Comparison of ENCODE assay signal across 8 cellular contexts in genomic region chr11:48006301-48006992, GRCh38. TPM values are rescaled to one million over a fixed set of nuclear protein-coding genes. Genes with fewer than 3 reads are reported as not detected.
A peak's percentile ranks its signal among the peaks of the same experiment; 100 is the strongest.
DNase-seq lines count a peak whose midpoint lies in the region; ATAC-seq, FAIRE-seq and TF ChIP-seq lines count a peak whose summit lies in the region.

No MANE protein-coding gene starts in this region.

- no peaks in the 10 kb centered on the region for H3K27me3 Mint-ChIP-seq in natural killer cell treated with Interleukin-12 subunit alpha and Interleukin-12 subunit beta and Interleukin-15 and Interleukin-18, amount 100 ng/mL, for 72 hours

- intact Hi-C loops in gastrocnemius medialis (cut with DNase I; ENCODE audit: low total_unique reads) = no loop called here

- H3K4me2 ChIP-seq in GM23248 (ENCODE audit: unreplicated experiment) = peak overlapping the region; percentile 36

- H3F3A ChIP-seq in GM23248 (ENCODE audit: insufficient read depth) = peaks cover 43% of the 10 kb centered on the region

- peak; percentile 60 for ATAC-seq in GM18498 (IDR thresholded peaks at IDR 0.05; ENCODE audit: unreplicated experiment)
- ATAC-seq in natural killer cell treated with Interleukin-12 subunit alpha and Interleukin-12 subunit beta and Interleukin-15 and Interleukin-18, amount 100 ng/mL, for 72 hours = peak; percentile 66 to 77
- no peak for ATAC-seq in gastrocnemius medialis

- DNase-seq in GM23248 (peak; percentile 90), NCI-H226 (peak; percentile 75), astrocyte of the spinal cord (ENCODE audit: low read depth, low spot score) (peak; percentile 77), gastrocnemius medialis (no peak), H54 (ENCODE audit: insufficient read length, low spot score) (no peak), GM19240 (ENCODE audit: insufficient read length, low spot score) (no peak)
- DNase-seq in natural killer cell treated with Interleukin-12 subunit alpha and Interleukin-12 subunit beta and Interleukin-15 and Interleukin-18, amount 100 ng/mL, for 72 hours (ENCODE audit: low spot score) = no peak

- no peak for FAIRE-seq in H54 (lab: Jason Lieb, UNC)

- H3K4me1 Mint-ChIP-seq in natural killer cell treated with Interleukin-12 subunit alpha and Interleukin-12 subunit beta and Interleukin-15 and Interleukin-18, amount 100 ng/mL, for 72 hours (ENCODE audit: low read depth in 2 of 2) = peaks cover 66 to 67% of the 10 kb centered on the region in 2 donors

- no peak overlapping the region for H2AFZ ChIP-seq in GM23248

- H3K9me3 ChIP-seq in GM23248 (ENCODE audit: low read depth) = no peaks in the 10 kb centered on the region
- no peaks in the 10 kb centered on the region for H3K9me3 ChIP-seq in gastrocnemius medialis

- 33 to 35% methylated on average over 5 of the region's 5 CpGs for WGBS in GM23248 (ENCODE audit: low coverage in 1 of 2, low lambda C conversion rate in 2 of 2, missing lambda C conversion rate in 2 of 2), 2 experiments

- no peaks in the 10 kb centered on the region for H3K9me3 Mint-ChIP-seq in natural killer cell treated with Interleukin-12 subunit alpha and Interleukin-12 subunit beta and Interleukin-15 and Interleukin-18, amount 100 ng/mL, for 72 hours

- H3K9ac ChIP-seq in GM23248 = peak overlapping the region; percentile 52

- H3K27me3 ChIP-seq in GM23248 (replicated peaks; ENCODE audit: insufficient read depth) = no peaks in the 10 kb centered on the region
- no peaks in the 10 kb centered on the region for H3K27me3 ChIP-seq in gastrocnemius medialis

- no peaks in the 10 kb centered on the region for H3K9me2 ChIP-seq in GM23248 (ENCODE audit: insufficient read depth)

- peak overlapping the region; percentile 86 for H3K4me3 Mint-ChIP-seq in natural killer cell treated with Interleukin-12 subunit alpha and Interleukin-12 subunit beta and Interleukin-15 and Interleukin-18, amount 100 ng/mL, for 72 hours

- in situ Hi-C loops in GM23248 (cut with MboI) = loop anchor here (10.0 kb wide), 1 partner anchor 58 kb away; no protein-coding TSS in a partner anchor
- in situ Hi-C loops in astrocyte of the spinal cord (cut with HindIII; ENCODE audit: low sequenced_read_pairs) = no loop called here
- in situ Hi-C loops in gastrocnemius medialis (cut with MboI; ENCODE audit: low sequenced_read_pairs in 4 of 4) = no loop called here

- no peaks in the 10 kb centered on the region for H3K36me3 Mint-ChIP-seq in natural killer cell treated with Interleukin-12 subunit alpha and Interleukin-12 subunit beta and Interleukin-15 and Interleukin-18, amount 100 ng/mL, for 72 hours

- H3K4me1 ChIP-seq in GM23248 (ENCODE audit: insufficient read depth) (peaks cover 34% of the 10 kb centered on the region), gastrocnemius medialis (peaks cover 37 to 40% of the 10 kb centered on the region in 2 donors)

- H3K79me2 ChIP-seq in GM23248 (ENCODE audit: insufficient read depth) = peaks cover 88% of the 10 kb centered on the region

- no peak for TF ChIP-seq POLR2A in gastrocnemius medialis (IDR thresholded peaks at IDR 0.05)
- no peak for TF ChIP-seq POLR2A in H54 (IDR thresholded peaks at IDR 0.05; ENCODE audit: low read depth, low read length)

- H3K27ac Mint-ChIP-seq in natural killer cell treated with Interleukin-12 subunit alpha and Interleukin-12 subunit beta and Interleukin-15 and Interleukin-18, amount 100 ng/mL, for 72 hours = peak overlapping the region; percentile 100

- H3K36me3 ChIP-seq in GM23248 (ENCODE audit: low read depth) (no peaks in the 10 kb centered on the region), gastrocnemius medialis (no peaks in the 10 kb centered on the region)

- no peaks in the 10 kb centered on the region; the same call in 1 of the 2 replicates for H4K20me1 ChIP-seq in GM23248 (ENCODE audit: insufficient read depth)

- TF ChIP-seq CTCF in astrocyte of the spinal cord (IDR thresholded peaks at IDR 0.05; ENCODE audit: low read depth, low read length) (no peak), gastrocnemius medialis (IDR thresholded peaks at IDR 0.05 in 4 of 5, conservative IDR thresholded peaks at IDR 0.05 in 1 of 5) (no peak)

- H3K27ac ChIP-seq in GM23248 = peak overlapping the region; percentile 87
- H3K27ac ChIP-seq in gastrocnemius medialis = no peak overlapping the region

- H3K4me3 ChIP-seq in GM23248 = peak overlapping the region; percentile 43
- no peak overlapping the region for H3K4me3 ChIP-seq in astrocyte of the spinal cord (ENCODE audit: low read depth, low read length)
- no peak overlapping the region for H3K4me3 ChIP-seq in gastrocnemius medialis

RNA-seq across cellular contexts. Expression of gene PTPRJ, which starts 26.1 kb away (rescaled TPM):
- total RNA-seq in GM23248 (2014; rRNA removed; shearing (Covaris generic)) = 9.5 and 10.0 TPM in 2 replicates
- 4.1 and 4.5 TPM in 2 replicates for polyA plus RNA-seq in GM23248 (2016; fragmentation: Nextera tagmentation; extraction: Ambion mirVana)
- total RNA-seq in natural killer cell treated with Interleukin-12 subunit alpha and Interleukin-12 subunit beta and Interleukin-15 and Interleukin-18, amount 100 ng/mL, for 72 hours = 10 to 100 TPM; 60.7 to 83.3 TPM
- 1 to 10 TPM; 5.4 to 9.0 (median 5.6) TPM for total RNA-seq in gastrocnemius medialis

Comparison
In these comparisons a context has a peak if more than half of its experiments do, and no peak if none do; other contexts are left out.
1. ATAC-seq: peak in GM18498 (single experiment) and natural killer cell treated with Interleukin-12 subunit alpha and Interleukin-12 subunit beta and Interleukin-15 and Interleukin-18, amount 100 ng/mL, for 72 hours (2 of 2); none in gastrocnemius medialis (0 of 2).
2. DNase-seq: peak in GM23248 (single experiment), NCI-H226 (single experiment) and astrocyte of the spinal cord (single experiment); none in natural killer cell treated with Interleukin-12 subunit alpha and Interleukin-12 subunit beta and Interleukin-15 and Interleukin-18, amount 100 ng/mL, for 72 hours (single experiment), gastrocnemius medialis (0 of 2), H54 (single experiment) and GM19240 (single experiment).